12 cellular contexts compared by ENCODE assay signal in the genomic region with DNA sequence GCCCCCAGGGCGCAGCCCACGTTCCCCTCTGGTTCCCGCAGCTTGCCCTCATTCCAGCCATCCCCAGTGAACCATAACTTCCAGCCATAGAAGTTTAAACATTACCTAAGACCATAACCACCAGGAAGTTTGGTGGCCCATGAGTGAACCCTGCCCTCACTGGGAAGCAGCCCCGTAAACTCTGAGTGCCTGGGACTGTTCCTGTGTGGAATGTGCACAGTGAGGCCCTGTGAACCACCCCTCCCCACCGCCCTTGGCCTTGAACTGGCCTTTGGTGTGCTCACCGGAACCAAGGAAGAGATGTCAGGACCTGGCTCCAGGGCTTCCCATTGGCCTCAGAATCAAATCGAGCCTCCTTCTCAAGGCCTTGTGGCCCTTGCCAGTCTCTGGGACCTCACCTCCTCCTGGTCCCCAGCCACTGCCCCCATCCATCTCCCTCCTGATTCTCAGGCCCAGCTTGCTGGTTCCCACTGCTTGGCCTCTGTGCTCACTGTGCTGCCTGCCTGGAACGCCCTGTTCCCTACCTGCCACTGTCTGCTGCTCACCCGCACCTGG. TPM values are rescaled to one million over a fixed set of nuclear protein-coding genes. Genes with fewer than 3 reads are reported as not detected.
DNase-seq lines count a peak whose midpoint lies in the region; ATAC-seq, FAIRE-seq and TF ChIP-seq lines count a peak whose summit lies in the region.
"Had no signal": no experiment of that assay in that cellular context is flagged by ENCODE, and none has a peak within 500 bp of the region (broad histone marks: within the 10 kb centered on the region; RNA-seq: fewer than 3 reads in every experiment).

No MANE protein-coding gene starts in this region.

- H3K27ac ChIP-seq in pancreas = peak overlapping the region; percentile 25 to 78 (median 66)
- no peak overlapping the region for H3K27ac ChIP-seq in SJCRH30
- H3K27ac ChIP-seq: WERI-Rb-1 had no signal

- no peaks in the 10 kb centered on the region for H3K9me3 ChIP-seq in pancreas
- H3K9me3 ChIP-seq in SJCRH30 (replicated peaks) = no peaks in the 10 kb centered on the region
- H3K9me3 ChIP-seq: uterus had no signal

- H3K27ac Mint-ChIP-seq in T-helper 2 cell treated with Interferon-gamma antibody and Interleukin-4, amounts not matched to agents 5 μg/mL and 100 μg/mL, for 36 hours = peak overlapping the region; percentile 89

- H3K36me3 ChIP-seq in pancreas = peaks cover 0 to 8% (median 0%) of the 10 kb centered on the region in 3 donors
- peaks cover 9% of the 10 kb centered on the region for H3K36me3 ChIP-seq in SJCRH30
- H3K36me3 ChIP-seq: uterus had no signal

- H3K27me3 Mint-ChIP-seq in T-helper 2 cell treated with Interferon-gamma antibody and Interleukin-4, amounts not matched to agents 5 μg/mL and 100 μg/mL, for 36 hours (ENCODE audit: low read depth) = no peaks in the 10 kb centered on the region

- peaks cover 41% of the 10 kb centered on the region for H3K36me3 Mint-ChIP-seq in T-helper 2 cell treated with Interferon-gamma antibody and Interleukin-4, amounts not matched to agents 5 μg/mL and 100 μg/mL, for 36 hours (ENCODE audit: low read depth)

- FAIRE-seq in pancreas (lab: Jason Lieb, UNC) = no peak
- FAIRE-seq: A204.1 had no signal

- peak overlapping the region; percentile 79 for H3K4me3 Mint-ChIP-seq in T-helper 2 cell treated with Interferon-gamma antibody and Interleukin-4, amounts not matched to agents 5 μg/mL and 100 μg/mL, for 36 hours

- ATAC-seq in pancreas (peak; percentile 13 to 40 (median 32)), GM18909 (IDR thresholded peaks at IDR 0.05; ENCODE audit: poor library complexity, unreplicated experiment) (no peak)

- no peak for DNase-seq in T-helper 2 cell treated with Interferon-gamma antibody and Interleukin-4, amounts not matched to agents 5 μg/mL and 100 μg/mL, for 36 hours (ENCODE audit: low spot score)
- DNase-seq in T-helper 2 cell (no peak), M059J (ENCODE audit: low read depth) (peak; percentile 20), fibroblast of villous mesenchyme (ENCODE audit: low read depth) (peak; percentile 33), pancreas (peak in 2 of 6 donors; percentile 51 to 55), SJCRH30 (no peak)
- no peak for DNase-seq in effector CD8-positive, alpha-beta T cell (lab: John Stamatoyannopoulos, UW)
- DNase-seq: Kasumi-1, uterus, WERI-Rb-1 had no signal

- no peaks in the 10 kb centered on the region for H3K9me3 Mint-ChIP-seq in T-helper 2 cell treated with Interferon-gamma antibody and Interleukin-4, amounts not matched to agents 5 μg/mL and 100 μg/mL, for 36 hours

- H3K27me3 ChIP-seq in pancreas (no peaks in the 10 kb centered on the region), SJCRH30 (no peaks in the 10 kb centered on the region)
- H3K27me3 ChIP-seq: uterus had no signal

- no peak for TF ChIP-seq CTCF in fibroblast of villous mesenchyme (IDR thresholded peaks at IDR 0.05; ENCODE audit: insufficient read depth, low read depth, low read length)
- TF ChIP-seq CTCF in pancreas (IDR thresholded peaks at IDR 0.05) = no peak

- intact Hi-C loops in pancreas (cut with DNase I) = no loop called here

- peaks cover 59% of the 10 kb centered on the region for H3K4me1 Mint-ChIP-seq in T-helper 2 cell treated with Interferon-gamma antibody and Interleukin-4, amounts not matched to agents 5 μg/mL and 100 μg/mL, for 36 hours (ENCODE audit: low read depth)

- no peak overlapping the region for H3K4me3 ChIP-seq in fibroblast of villous mesenchyme (ENCODE audit: low read depth, low read length)
- H3K4me3 ChIP-seq in pancreas = no peak overlapping the region
- H3K4me3 ChIP-seq in SJCRH30 = no peak overlapping the region
- H3K4me3 ChIP-seq: uterus had no signal

- 57 to 59% methylated on average over 9 of the region's 9 CpGs for WGBS in pancreas, 2 donors

- peaks cover 41 to 55% (median 45%) of the 10 kb centered on the region in 3 donors for H3K4me1 ChIP-seq in pancreas
- no peaks in the 10 kb centered on the region for H3K4me1 ChIP-seq in SJCRH30

RNA-seq across cellular contexts. Expression of a gene that starts 46.5 kb away (rescaled TPM):
- total RNA-seq in M059J (2014; rRNA removed; shearing (Covaris generic)) = 49.9 and 91.8 TPM in 2 replicates
- total RNA-seq in fibroblast of villous mesenchyme = 101 and 107 TPM in 2 replicates
- total RNA-seq in pancreas = 10 to 100 TPM; 52.5 to 94.8 (median 87.9) TPM
- polyA plus RNA-seq in pancreas = 100 to 1,000 TPM in 1 of 2 donors, 10 to 100 TPM in 1; 88.6 to 115 TPM
- 56.7 and 59.5 TPM in 2 replicates for total RNA-seq in SJCRH30 (2014; rRNA removed; shearing (Covaris generic))

Comparison
In these comparisons a context has a peak if more than half of its experiments do, and no peak if none do; other contexts are left out.
1. DNase-seq: peak in M059J (single experiment) and fibroblast of villous mesenchyme (single experiment); none in T-helper 2 cell treated with Interferon-gamma antibody and Interleukin-4, amounts not matched to agents 5 μg/mL and 100 μg/mL, for 36 hours (single experiment), T-helper 2 cell (0 of 5), SJCRH30 (0 of 2) and effector CD8-positive, alpha-beta T cell (single experiment).